In genomic region chr1:10661453-10661852, GRCh38 we compare ENCODE assay signal across 1 cellular context.
TF ChIP-seq lines count a peak whose summit lies in the region.

No MANE protein-coding gene starts in this region.

TF ChIP-seq in H1, 55 proteins besides CTCF, POLR2A, EP300 and RAD21 (continued from another document):
- TF ChIP-seq, protein P1, sequence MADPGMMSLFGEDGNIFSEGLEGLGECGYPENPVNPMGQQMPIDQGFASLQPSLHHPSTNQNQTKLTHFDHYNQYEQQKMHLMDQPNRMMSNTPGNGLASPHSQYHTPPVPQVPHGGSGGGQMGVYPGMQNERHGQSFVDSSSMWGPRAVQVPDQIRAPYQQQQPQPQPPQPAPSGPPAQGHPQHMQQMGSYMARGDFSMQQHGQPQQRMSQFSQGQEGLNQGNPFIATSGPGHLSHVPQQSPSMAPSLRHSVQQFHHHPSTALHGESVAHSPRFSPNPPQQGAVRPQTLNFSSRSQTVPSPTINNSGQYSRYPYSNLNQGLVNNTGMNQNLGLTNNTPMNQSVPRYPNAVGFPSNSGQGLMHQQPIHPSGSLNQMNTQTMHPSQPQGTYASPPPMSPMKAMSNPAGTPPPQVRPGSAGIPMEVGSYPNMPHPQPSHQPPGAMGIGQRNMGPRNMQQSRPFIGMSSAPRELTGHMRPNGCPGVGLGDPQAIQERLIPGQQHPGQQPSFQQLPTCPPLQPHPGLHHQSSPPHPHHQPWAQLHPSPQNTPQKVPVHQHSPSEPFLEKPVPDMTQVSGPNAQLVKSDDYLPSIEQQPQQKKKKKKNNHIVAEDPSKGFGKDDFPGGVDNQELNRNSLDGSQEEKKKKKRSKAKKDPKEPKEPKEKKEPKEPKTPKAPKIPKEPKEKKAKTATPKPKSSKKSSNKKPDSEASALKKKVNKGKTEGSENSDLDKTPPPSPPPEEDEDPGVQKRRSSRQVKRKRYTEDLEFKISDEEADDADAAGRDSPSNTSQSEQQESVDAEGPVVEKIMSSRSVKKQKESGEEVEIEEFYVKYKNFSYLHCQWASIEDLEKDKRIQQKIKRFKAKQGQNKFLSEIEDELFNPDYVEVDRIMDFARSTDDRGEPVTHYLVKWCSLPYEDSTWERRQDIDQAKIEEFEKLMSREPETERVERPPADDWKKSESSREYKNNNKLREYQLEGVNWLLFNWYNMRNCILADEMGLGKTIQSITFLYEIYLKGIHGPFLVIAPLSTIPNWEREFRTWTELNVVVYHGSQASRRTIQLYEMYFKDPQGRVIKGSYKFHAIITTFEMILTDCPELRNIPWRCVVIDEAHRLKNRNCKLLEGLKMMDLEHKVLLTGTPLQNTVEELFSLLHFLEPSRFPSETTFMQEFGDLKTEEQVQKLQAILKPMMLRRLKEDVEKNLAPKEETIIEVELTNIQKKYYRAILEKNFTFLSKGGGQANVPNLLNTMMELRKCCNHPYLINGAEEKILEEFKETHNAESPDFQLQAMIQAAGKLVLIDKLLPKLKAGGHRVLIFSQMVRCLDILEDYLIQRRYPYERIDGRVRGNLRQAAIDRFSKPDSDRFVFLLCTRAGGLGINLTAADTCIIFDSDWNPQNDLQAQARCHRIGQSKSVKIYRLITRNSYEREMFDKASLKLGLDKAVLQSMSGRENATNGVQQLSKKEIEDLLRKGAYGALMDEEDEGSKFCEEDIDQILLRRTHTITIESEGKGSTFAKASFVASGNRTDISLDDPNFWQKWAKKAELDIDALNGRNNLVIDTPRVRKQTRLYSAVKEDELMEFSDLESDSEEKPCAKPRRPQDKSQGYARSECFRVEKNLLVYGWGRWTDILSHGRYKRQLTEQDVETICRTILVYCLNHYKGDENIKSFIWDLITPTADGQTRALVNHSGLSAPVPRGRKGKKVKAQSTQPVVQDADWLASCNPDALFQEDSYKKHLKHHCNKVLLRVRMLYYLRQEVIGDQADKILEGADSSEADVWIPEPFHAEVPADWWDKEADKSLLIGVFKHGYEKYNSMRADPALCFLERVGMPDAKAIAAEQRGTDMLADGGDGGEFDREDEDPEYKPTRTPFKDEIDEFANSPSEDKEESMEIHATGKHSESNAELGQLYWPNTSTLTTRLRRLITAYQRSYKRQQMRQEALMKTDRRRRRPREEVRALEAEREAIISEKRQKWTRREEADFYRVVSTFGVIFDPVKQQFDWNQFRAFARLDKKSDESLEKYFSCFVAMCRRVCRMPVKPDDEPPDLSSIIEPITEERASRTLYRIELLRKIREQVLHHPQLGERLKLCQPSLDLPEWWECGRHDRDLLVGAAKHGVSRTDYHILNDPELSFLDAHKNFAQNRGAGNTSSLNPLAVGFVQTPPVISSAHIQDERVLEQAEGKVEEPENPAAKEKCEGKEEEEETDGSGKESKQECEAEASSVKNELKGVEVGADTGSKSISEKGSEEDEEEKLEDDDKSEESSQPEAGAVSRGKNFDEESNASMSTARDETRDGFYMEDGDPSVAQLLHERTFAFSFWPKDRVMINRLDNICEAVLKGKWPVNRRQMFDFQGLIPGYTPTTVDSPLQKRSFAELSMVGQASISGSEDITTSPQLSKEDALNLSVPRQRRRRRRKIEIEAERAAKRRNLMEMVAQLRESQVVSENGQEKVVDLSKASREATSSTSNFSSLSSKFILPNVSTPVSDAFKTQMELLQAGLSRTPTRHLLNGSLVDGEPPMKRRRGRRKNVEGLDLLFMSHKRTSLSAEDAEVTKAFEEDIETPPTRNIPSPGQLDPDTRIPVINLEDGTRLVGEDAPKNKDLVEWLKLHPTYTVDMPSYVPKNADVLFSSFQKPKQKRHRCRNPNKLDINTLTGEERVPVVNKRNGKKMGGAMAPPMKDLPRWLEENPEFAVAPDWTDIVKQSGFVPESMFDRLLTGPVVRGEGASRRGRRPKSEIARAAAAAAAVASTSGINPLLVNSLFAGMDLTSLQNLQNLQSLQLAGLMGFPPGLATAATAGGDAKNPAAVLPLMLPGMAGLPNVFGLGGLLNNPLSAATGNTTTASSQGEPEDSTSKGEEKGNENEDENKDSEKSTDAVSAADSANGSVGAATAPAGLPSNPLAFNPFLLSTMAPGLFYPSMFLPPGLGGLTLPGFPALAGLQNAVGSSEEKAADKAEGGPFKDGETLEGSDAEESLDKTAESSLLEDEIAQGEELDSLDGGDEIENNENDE (IDR thresholded peaks at IDR 0.05; ENCODE audit: insufficient replicate concordance, low read length), result no peak
- TF ChIP-seq CEBPB (IDR thresholded peaks at IDR 0.05; ENCODE audit: low read depth, low read length), result no peak
- TF ChIP-seq SIX5 (IDR thresholded peaks at IDR 0.05; ENCODE audit: low read depth, low read length), result no peak
- TF ChIP-seq CBX5 (IDR thresholded peaks at IDR 0.05; ENCODE audit: low read depth, low read length), result no peak
- TF ChIP-seq HDAC2 (IDR thresholded peaks at IDR 0.05; ENCODE audit: borderline replicate concordance in 1 of 2, low read depth in 2 of 2, low read length in 2 of 2), result no peak
- TF ChIP-seq, protein P2, sequence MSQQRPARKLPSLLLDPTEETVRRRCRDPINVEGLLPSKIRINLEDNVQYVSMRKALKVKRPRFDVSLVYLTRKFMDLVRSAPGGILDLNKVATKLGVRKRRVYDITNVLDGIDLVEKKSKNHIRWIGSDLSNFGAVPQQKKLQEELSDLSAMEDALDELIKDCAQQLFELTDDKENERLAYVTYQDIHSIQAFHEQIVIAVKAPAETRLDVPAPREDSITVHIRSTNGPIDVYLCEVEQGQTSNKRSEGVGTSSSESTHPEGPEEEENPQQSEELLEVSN (IDR thresholded peaks at IDR 0.05), result no peak
- no peak for TF ChIP-seq CHD2 (IDR thresholded peaks at IDR 0.05; ENCODE audit: low read length)
- TF ChIP-seq JUND (IDR thresholded peaks at IDR 0.05; ENCODE audit: low read length), result no peak
- TF ChIP-seq USF2 (IDR thresholded peaks at IDR 0.05; ENCODE audit: low read length), result no peak
- TF ChIP-seq KDM5A (IDR thresholded peaks at IDR 0.05; ENCODE audit: low read length), result no peak
- no peak for TF ChIP-seq CBX8 (IDR thresholded peaks at IDR 0.05; ENCODE audit: borderline replicate concordance, low read depth, low read length)
- TF ChIP-seq HDAC6 (IDR thresholded peaks at IDR 0.05; ENCODE audit: low read depth, low read length), result no peak
- no peak for TF ChIP-seq ASH2L (IDR thresholded peaks at IDR 0.05; ENCODE audit: low read length)
- no peak for TF ChIP-seq NANOG (IDR thresholded peaks at IDR 0.05; ENCODE audit: insufficient read depth, low read depth, low read length, poor library complexity, severe bottlenecking)
- no peak for TF ChIP-seq RBBP5 (IDR thresholded peaks at IDR 0.05; ENCODE audit: borderline replicate concordance, low read depth, low read length)
- no peak for TF ChIP-seq POLR2AphosphoS5 (IDR thresholded peaks at IDR 0.05; ENCODE audit: low read depth, low read length)
- TF ChIP-seq GTF2F1 (IDR thresholded peaks at IDR 0.05; ENCODE audit: borderline replicate concordance, low read depth, low read length), result no peak
- TF ChIP-seq CREB1 (IDR thresholded peaks at IDR 0.05), result no peak
TF ChIP-seq in H1: peak in this region for 0.
